Comparison of ENCODE assay signal across 20 cellular contexts in genomic region chr13:63161219-63161618, GRCh38.
"Had no signal": no experiment of that assay in that cellular context is flagged by ENCODE, and none has a peak within 500 bp of the region (broad histone marks: within the 10 kb centered on the region; RNA-seq: fewer than 3 reads in every experiment).

No MANE protein-coding gene starts in this region.

- ATAC-seq: gastroesophageal sphincter; left colon; natural killer cell treated with Interleukin-12 subunit alpha and Interleukin-12 subunit beta and Interleukin-15 and Interleukin-18, amount 100 ng/mL, for 72 hours; pancreas; psoas muscle had no signal

- H3K27me3 ChIP-seq: gastroesophageal sphincter, pancreas, right atrium auricular region, tibial artery had no signal

- H3K4me3 ChIP-seq: coronary artery, gastroesophageal sphincter, pancreas, psoas muscle, right atrium auricular region, tibial artery had no signal

- DNase-seq: activated CD4-positive, CD25-positive, alpha-beta regulatory T cell treated with anti-CD3 and anti-CD28 coated beads, Interleukin-2, amount 50 U/mL, for 72 hours; activated gamma-delta T cell treated with Interleukin-2 at 50 U/mL for 16 hours; activated T-cell treated with anti-CD3 and anti-CD28 coated beads, Interleukin-2, amount 50 U/mL, for 1 hour; aorta; endodermal cell; head of caudate nucleus; left colon; pancreas; psoas muscle; stimulated activated CD4-positive, alpha-beta T cell treated with anti-CD3 and anti-CD28 coated beads, Interleukin-4, amount 100 ng/mL, for 24 hours; stimulated activated naive CD4-positive, alpha-beta T cell treated with Interleukin-2 at 50 U/mL for 16 hours; tibial artery had no signal

- H3K27ac ChIP-seq: coronary artery, epithelial cell of prostate, gastroesophageal sphincter, pancreas, psoas muscle, right atrium auricular region, tibial artery, VCaP had no signal

- FAIRE-seq: bronchial epithelial cell, keratinocyte, pancreas had no signal

- H3K4me1 ChIP-seq: gastroesophageal sphincter, pancreas, psoas muscle, right atrium auricular region, tibial artery had no signal

- H3K9me3 ChIP-seq: gastroesophageal sphincter, pancreas, psoas muscle, right atrium auricular region, tibial artery had no signal

- H3K36me3 ChIP-seq: gastroesophageal sphincter, pancreas, right atrium auricular region, tibial artery had no signal
